In the genomic region with DNA sequence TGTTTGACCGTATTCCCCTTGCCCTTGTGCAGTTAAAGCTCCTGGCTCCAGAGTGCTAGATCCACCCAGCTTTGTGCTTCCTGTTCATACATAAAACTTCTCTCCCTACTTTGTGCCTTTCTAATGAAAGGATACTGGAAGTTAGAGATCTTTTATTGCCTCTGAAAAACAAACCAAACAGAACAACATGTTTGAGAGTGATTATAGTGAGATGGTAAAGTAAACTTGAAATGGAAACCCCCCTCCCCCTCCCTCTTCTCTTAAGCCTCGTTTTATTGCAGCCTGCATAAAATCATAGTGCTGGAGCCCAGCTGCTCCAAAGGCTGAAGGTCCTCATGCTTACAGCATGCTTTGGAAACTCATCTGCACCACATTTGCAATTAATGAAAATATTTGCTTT, we compare ENCODE assay signal across 1 cellular context.
TF ChIP-seq lines count a peak whose summit lies in the region.

No MANE protein-coding gene starts in this region.

TF ChIP-seq in WTC11, 78 proteins besides CTCF, POLR2A, EP300 and RAD21 (continued from another document):
- no peak for TF ChIP-seq CREM (CRISPR knock-in tag; IDR thresholded peaks at IDR 0.05)
